Comparison of ENCODE assay signal across 25 cellular contexts in genomic region chr18:1710114-1710513, GRCh38.
DNase-seq lines count a peak whose midpoint lies in the region; ATAC-seq, FAIRE-seq and TF ChIP-seq lines count a peak whose summit lies in the region.
"Had no signal": no experiment of that assay in that cellular context is flagged by ENCODE, and none has a peak within 500 bp of the region (broad histone marks: within the 10 kb centered on the region; RNA-seq: fewer than 3 reads in every experiment).

No MANE protein-coding gene starts in this region.

- H3K4me1 ChIP-seq in breast epithelium (no peaks in the 10 kb centered on the region), K562 (replicated peaks in 1 of 2; ENCODE audit: control insufficient read depth in 2 of 2, insufficient read depth in 2 of 2, low read length in 2 of 2) (no peaks in the 10 kb centered on the region)
- H3K4me1 ChIP-seq: BE2C, BLaER1 had no signal

- DNase-seq in MCF 10A (ENCODE audit: unreplicated experiment) (no peak), breast epithelium (ENCODE audit: low spot score in 2 of 2) (no peak), K562 (ENCODE audit: extremely low read depth in 1 of 4, low spot score in 3 of 4) (no peak), urothelium cell line (ENCODE audit: low spot score) (no peak), G401 (ENCODE audit: low spot score) (no peak)
- DNase-seq: 8988T; ACHN; BE2C; C1 segment of cervical spinal cord; CD4-positive, alpha-beta memory T cell; CD4-positive, CD25-positive, alpha-beta regulatory T cell; CD8-positive, alpha-beta memory T cell; COR-L47; DMS 273 treated with DMSO at 0.1 percent for 48 hours; DMS153; DMS79; DND-41; EL; GF-D8 had no signal

- BruUV-seq in MCF 10A (replicated peaks; lab: Mats Ljungman, UMichigan) (no TSS peak), K562 (replicated peaks; lab: Mats Ljungman, UMichigan) (no TSS peak)

- H3K27me3 ChIP-seq in breast epithelium (no peaks in the 10 kb centered on the region), K562 (ENCODE audit: control insufficient read depth in 2 of 2, insufficient read depth in 2 of 2, low read length in 2 of 2) (no peaks in the 10 kb centered on the region)
- H3K27me3 ChIP-seq: BE2C, BLaER1 had no signal

- H3K9me3 Mint-ChIP-seq in MCF 10A (ENCODE audit: unreplicated experiment), result no peaks in the 10 kb centered on the region

- H3K4me2 ChIP-seq in K562 (ENCODE audit: insufficient read depth, low read length), result no peak overlapping the region
- H3K4me2 ChIP-seq: BLaER1 had no signal

- H3K27ac Mint-ChIP-seq in MCF 10A (ENCODE audit: low read depth, unreplicated experiment), result peak overlapping the region; percentile 27
- H3K27ac Mint-ChIP-seq: CD14-positive monocyte; CD4-positive, alpha-beta memory T cell; CD4-positive, CD25-positive, alpha-beta regulatory T cell; CD8-positive, alpha-beta memory T cell had no signal

- H3K36me3 ChIP-seq in breast epithelium, result no peaks in the 10 kb centered on the region
- H3K36me3 ChIP-seq in K562 (ENCODE audit: control insufficient read depth, insufficient read depth, low read length), result no peaks in the 10 kb centered on the region
- H3K36me3 ChIP-seq: BE2C, BLaER1 had no signal

- no peak for TF ChIP-seq POLR2A in breast epithelium (IDR thresholded peaks at IDR 0.05)
- TF ChIP-seq POLR2A in K562 (conservative IDR thresholded peaks at IDR 0.05), result no peak

- no peaks in the 10 kb centered on the region for H3K9me1 ChIP-seq in K562 (ENCODE audit: control insufficient read depth, insufficient read depth, low read length)

- H3K36me3 Mint-ChIP-seq in MCF 10A (ENCODE audit: insufficient read depth, unreplicated experiment), result no peaks in the 10 kb centered on the region
- H3K36me3 Mint-ChIP-seq: CD14-positive monocyte; CD4-positive, alpha-beta memory T cell; CD4-positive, CD25-positive, alpha-beta regulatory T cell; CD8-positive, alpha-beta memory T cell had no signal

- H3K79me2 ChIP-seq in K562 (ENCODE audit: control insufficient read depth, insufficient read depth, low read length), result no peaks in the 10 kb centered on the region

- POLR2A ChIA-PET in MCF 10A (lab: Yijun Ruan, JAX) (no interaction called here), K562 (lab: Yijun Ruan, JAX) (no interaction called here)

- WGBS in K562 (ENCODE audit: insufficient coverage, low coverage, missing lambda C conversion rate), result 1% methylated on average over 3 of the region's 3 CpGs

- H2AFZ ChIP-seq in K562 (ENCODE audit: low read depth, low read length), result no peak overlapping the region

- no peak for ATAC-seq in K562

- H3K27ac ChIP-seq in breast epithelium, result no peak overlapping the region
- H3K27ac ChIP-seq in K562 (ENCODE audit: extremely low read depth, low read depth, low read length), result no peak overlapping the region
- H3K27ac ChIP-seq: BLaER1 had no signal

- peaks cover 12% of the 10 kb centered on the region for H3K4me1 Mint-ChIP-seq in MCF 10A (ENCODE audit: insufficient read depth, unreplicated experiment)
- H3K4me1 Mint-ChIP-seq: CD14-positive monocyte; CD4-positive, alpha-beta memory T cell; CD4-positive, CD25-positive, alpha-beta regulatory T cell; CD8-positive, alpha-beta memory T cell had no signal

- no peak overlapping the region for H3K9ac ChIP-seq in K562 (ENCODE audit: insufficient read depth in 1 of 2, low read depth in 2 of 2, low read length in 2 of 2)
- H3K9ac ChIP-seq: BLaER1 had no signal

- in situ Hi-C loops in K562 (cut with MboI), result no loop called here
- in situ Hi-C loops in G401 (cut with HindIII; ENCODE audit: low sequenced_read_pairs), result no loop called here

- H3K9me3 ChIP-seq in breast epithelium (no peaks in the 10 kb centered on the region), K562 (replicated peaks; ENCODE audit: control insufficient read depth, insufficient read depth, low read depth, low read length) (no peaks in the 10 kb centered on the region)
- H3K9me3 ChIP-seq: BE2C, BLaER1 had no signal

- no peak for FAIRE-seq in K562 (lab: Jason Lieb, UNC)
- peak; percentile 9 for FAIRE-seq in urothelium cell line (lab: Jason Lieb, UNC)
- FAIRE-seq: A204.1, G401.6, GM12891, GM19239 had no signal

- CTCF ChIA-PET in MCF 10A (lab: Yijun Ruan, JAX), result no interaction called here
- CTCF ChIA-PET in K562 (lab: Yijun Ruan, JAX; ENCODE audit: low intra/inter-chr PET ratio), result no interaction called here

- H3K4me3 ChIP-seq in breast epithelium (no peak overlapping the region), K562 (no peak overlapping the region)
- H3K4me3 ChIP-seq: BLaER1 had no signal

- no peaks in the 10 kb centered on the region for H3K27me3 Mint-ChIP-seq in MCF 10A (ENCODE audit: insufficient read depth, unreplicated experiment)
- H3K27me3 Mint-ChIP-seq: CD4-positive, alpha-beta memory T cell; CD4-positive, CD25-positive, alpha-beta regulatory T cell; CD8-positive, alpha-beta memory T cell had no signal

- TF ChIP-seq CTCF in MCF 10A (IDR thresholded peaks at IDR 0.05; ENCODE audit: unreplicated experiment) (no peak), breast epithelium (IDR thresholded peaks at IDR 0.05) (no peak), K562 (IDR thresholded peaks at IDR 0.05 in 2 of 3, conservative IDR thresholded peaks at IDR 0.05 in 1 of 3; ENCODE audit: insufficient read depth in 2 of 3, low read depth in 1 of 3, low read length in 3 of 3) (no peak)

- no peak overlapping the region for H3K4me3 Mint-ChIP-seq in MCF 10A (ENCODE audit: unreplicated experiment)
- H3K4me3 Mint-ChIP-seq: CD14-positive monocyte; CD4-positive, alpha-beta memory T cell; CD4-positive, CD25-positive, alpha-beta regulatory T cell; CD8-positive, alpha-beta memory T cell had no signal

- TF ChIP-seq RAD21 in K562 (CRISPR knock-in tag; conservative IDR thresholded peaks at IDR 0.05 in 1 of 2, IDR thresholded peaks at IDR 0.05 in 1 of 2), result no peak

- no peaks in the 10 kb centered on the region for H4K20me1 ChIP-seq in K562 (replicated peaks; ENCODE audit: control insufficient read depth, insufficient read depth, low read length)
- H4K20me1 ChIP-seq: BLaER1 had no signal

- TF ChIP-seq EP300 in K562 (IDR thresholded peaks at IDR 0.05; ENCODE audit: low read length), result no peak

- intact Hi-C loops in MCF 10A (cut with micrococcal nuclease) (no loop called here), breast epithelium (cut with DNase I; ENCODE audit: low total_unique reads) (no loop called here), K562 (cut with micrococcal nuclease) (no loop called here)

TF ChIP-seq in K562, 482 proteins besides CTCF, POLR2A, EP300 and RAD21:
- TF ChIP-seq MAFG (tag; conservative IDR thresholded peaks at IDR 0.05), result 0 out of 2 replicates have a peak, but pooled peaks have one; percentile 12
- TF ChIP-seq ZNF316 (IDR thresholded peaks at IDR 0.05), result peak; percentile 71
- no peak for TF ChIP-seq ETV5 (CRISPR knock-in tag; IDR thresholded peaks at IDR 0.05; ENCODE audit: low read depth)
- peak; percentile 58; the same call in 1 of the 2 replicates for TF ChIP-seq C11orf30 (IDR thresholded peaks at IDR 0.05; ENCODE audit: low read depth)
- TF ChIP-seq FUS (optimal IDR thresholded peaks at IDR 0.05; ENCODE audit: low read depth, low read length), result no peak
- no peak for TF ChIP-seq AFF1 (IDR thresholded peaks at IDR 0.05; ENCODE audit: low read depth in 1 of 2, partially characterized antibody in 2 of 2)
